ENCODE assay signal across 13 cellular contexts in the genomic region with DNA sequence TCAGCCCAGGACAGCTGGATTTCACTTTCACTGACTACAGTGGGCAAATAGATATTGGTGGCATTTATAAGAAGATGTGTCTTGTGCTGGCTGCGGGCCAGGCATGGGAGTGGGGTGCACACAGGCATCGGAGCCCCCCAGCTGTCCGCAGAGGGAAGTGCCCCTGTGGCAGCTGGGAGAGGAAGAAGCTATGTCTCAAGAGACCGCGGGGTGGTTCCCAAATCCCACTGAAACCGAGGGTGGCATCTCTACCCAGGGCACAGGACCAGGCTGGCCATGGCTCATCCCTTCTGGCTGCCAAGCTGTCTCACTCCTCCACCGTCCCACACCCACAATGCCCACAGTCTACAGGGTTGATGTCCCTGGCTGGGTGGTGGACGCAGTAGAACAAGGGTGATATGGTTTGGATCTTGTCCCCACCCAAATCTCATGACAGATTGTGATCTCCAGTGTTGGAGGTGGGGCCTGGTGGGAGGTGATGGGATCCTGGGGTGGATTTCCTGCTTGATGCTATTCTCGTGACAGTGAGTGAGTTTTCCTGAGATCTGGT.
DNase-seq lines count a peak whose midpoint lies in the region; TF ChIP-seq lines count a peak whose summit lies in the region.
"Had no signal": no experiment of that assay in that cellular context is flagged by ENCODE, and none has a peak within 500 bp of the region (broad histone marks: within the 10 kb centered on the region; RNA-seq: fewer than 3 reads in every experiment).

No MANE protein-coding gene starts in this region.

- H3K36me3 ChIP-seq in BLaER1 treated with 17β-estradiol and CSF1 and Interleukin-3, amounts not matched to agents 10 nM and 100 nM: 0 out of 22 replicates have a peak, but pooled peaks cover 0 to 9% (median 0%) of the 10 kb centered on the region in 11 experiments
- H3K36me3 ChIP-seq in Peyer's patch (no peaks in the 10 kb centered on the region), neural progenitor cell (no peaks in the 10 kb centered on the region), suprapubic skin (no peaks in the 10 kb centered on the region), mammary epithelial cell (ENCODE audit: insufficient read depth, low read length) (no peaks in the 10 kb centered on the region)
- H3K36me3 ChIP-seq: BE2C had no signal

- no peak for TF ChIP-seq CTCF in Peyer's patch (IDR thresholded peaks at IDR 0.05)
- no peak for TF ChIP-seq CTCF in neural progenitor cell (IDR thresholded peaks at IDR 0.05)
- no peak for TF ChIP-seq CTCF in suprapubic skin (IDR thresholded peaks at IDR 0.05)
- no peak for TF ChIP-seq CTCF in mammary epithelial cell (conservative IDR thresholded peaks at IDR 0.05 in 1 of 2, IDR thresholded peaks at IDR 0.05 in 1 of 2; ENCODE audit: extremely low read depth in 1 of 2, insufficient read depth in 1 of 2, low read depth in 1 of 2, low read length in 2 of 2)

- H3K4me3 Mint-ChIP-seq in neural progenitor cell: no peak overlapping the region
- H3K4me3 Mint-ChIP-seq: CD8-positive, alpha-beta memory T cell had no signal

- H3K27me3 ChIP-seq in BLaER1 treated with 17β-estradiol and CSF1 and Interleukin-3, amounts not matched to agents 10 nM and 100 nM: peaks cover 0 to 10% (median 0%) of the 10 kb centered on the region in 11 experiments; a peak in 3 of 22 replicates
- H3K27me3 ChIP-seq in Peyer's patch: no peaks in the 10 kb centered on the region
- H3K27me3 ChIP-seq in neural progenitor cell: no peaks in the 10 kb centered on the region
- peaks cover 7% of the 10 kb centered on the region for H3K27me3 ChIP-seq in suprapubic skin
- H3K27me3 ChIP-seq in mammary epithelial cell (ENCODE audit: insufficient read depth, low read length): no peaks in the 10 kb centered on the region
- H3K27me3 ChIP-seq: BE2C had no signal

- intact Hi-C loops in mammary epithelial cell (cut with micrococcal nuclease): no loop called here

- H3K27me3 Mint-ChIP-seq in neural progenitor cell (ENCODE audit: insufficient read depth, low read depth): no peaks in the 10 kb centered on the region

- peak overlapping the region; percentile 8 for H3K27ac Mint-ChIP-seq in neural progenitor cell
- H3K27ac Mint-ChIP-seq: CD8-positive, alpha-beta memory T cell had no signal

- H3F3A ChIP-seq in neural progenitor cell (ENCODE audit: low read depth): no peaks in the 10 kb centered on the region

- H3K79me2 ChIP-seq in neural progenitor cell (ENCODE audit: low read depth) (no peaks in the 10 kb centered on the region), mammary epithelial cell (ENCODE audit: insufficient read depth, low read length) (no peaks in the 10 kb centered on the region)

- no peaks in the 10 kb centered on the region for H3K36me3 Mint-ChIP-seq in neural progenitor cell
- H3K36me3 Mint-ChIP-seq: CD8-positive, alpha-beta memory T cell had no signal

- H3K9me3 Mint-ChIP-seq in neural progenitor cell: no peaks in the 10 kb centered on the region

- dilution Hi-C loops in mammary epithelial cell (cut with HindIII; ENCODE audit: low sequenced_read_pairs): no loop called here

- H3K4me1 Mint-ChIP-seq in neural progenitor cell: peaks cover 7% of the 10 kb centered on the region
- H3K4me1 Mint-ChIP-seq: CD8-positive, alpha-beta memory T cell had no signal

- no peak for TF ChIP-seq POLR2A in Peyer's patch (IDR thresholded peaks at IDR 0.05)
- no peak for TF ChIP-seq POLR2A in suprapubic skin (IDR thresholded peaks at IDR 0.05)

- H3K9me3 ChIP-seq in BLaER1 treated with 17β-estradiol and CSF1 and Interleukin-3, amounts not matched to agents 10 nM and 100 nM (replicated peaks in 1 of 11): no peaks in the 10 kb centered on the region
- H3K9me3 ChIP-seq in Peyer's patch (peaks cover 0 to 3% (median 0%) of the 10 kb centered on the region in 4 donors), neural progenitor cell (ENCODE audit: low read depth) (no peaks in the 10 kb centered on the region), suprapubic skin (no peaks in the 10 kb centered on the region), mammary epithelial cell (replicated peaks; ENCODE audit: insufficient read depth, low read length) (peaks cover 50% of the 10 kb centered on the region)
- H3K9me3 ChIP-seq: A549, BE2C, Caco-2 had no signal

- H3K4me2 ChIP-seq in BLaER1 treated with 17β-estradiol and CSF1 and Interleukin-3, amounts not matched to agents 10 nM and 100 nM: peak overlapping the region; percentile 33 to 98 (median 91); a peak in 21 of 22 replicates
- H3K4me2 ChIP-seq in neural progenitor cell (no peak overlapping the region), mammary epithelial cell (ENCODE audit: insufficient read depth, low read depth, low read length) (no peak overlapping the region)
- H3K4me2 ChIP-seq: A549 had no signal

- CTCF ChIA-PET in mammary epithelial cell (lab: Charles Lee; ENCODE audit: low non-redundant PET): no interaction called here

- BruUV-seq in mammary epithelial cell (replicated peaks; lab: Mats Ljungman, UMichigan): no TSS peak

- H3K4me1 ChIP-seq in BLaER1 treated with 17β-estradiol and CSF1 and Interleukin-3, amounts not matched to agents 10 nM and 100 nM: peaks cover 23 to 100% (median 100%) of the 10 kb centered on the region in 10 experiments
- H3K4me1 ChIP-seq in Peyer's patch: no peaks in the 10 kb centered on the region
- no peaks in the 10 kb centered on the region for H3K4me1 ChIP-seq in neural progenitor cell
- H3K4me1 ChIP-seq in suprapubic skin: no peaks in the 10 kb centered on the region
- no peaks in the 10 kb centered on the region for H3K4me1 ChIP-seq in mammary epithelial cell (ENCODE audit: insufficient read depth, low read length)
- H3K4me1 ChIP-seq: A549, BE2C, Caco-2 had no signal

- no peaks in the 10 kb centered on the region; a peak in 1 of 22 replicates for H4K20me1 ChIP-seq in BLaER1 treated with 17β-estradiol and CSF1 and Interleukin-3, amounts not matched to agents 10 nM and 100 nM
- H4K20me1 ChIP-seq in neural progenitor cell (ENCODE audit: low read depth): no peaks in the 10 kb centered on the region
- H4K20me1 ChIP-seq in mammary epithelial cell (ENCODE audit: insufficient read depth, low read length): no peaks in the 10 kb centered on the region

- H3K9ac ChIP-seq in BLaER1 treated with 17β-estradiol and CSF1 and Interleukin-3, amounts not matched to agents 10 nM and 100 nM: peak overlapping the region in 1 of 11 experiments; percentile 10; a peak in 1 of 22 replicates
- H3K9ac ChIP-seq in neural progenitor cell (no peak overlapping the region), mammary epithelial cell (ENCODE audit: insufficient read depth, low read length) (no peak overlapping the region)

- WGBS in suprapubic skin: 85% methylated on average over 7 of the region's 9 CpGs
- 64% methylated on average over 6 of the region's 9 CpGs for WGBS in mammary epithelial cell (ENCODE audit: low coverage, missing lambda C conversion rate)

- H2AFZ ChIP-seq in neural progenitor cell (replicated peaks) (no peak overlapping the region), mammary epithelial cell (ENCODE audit: low read depth, low read length) (no peak overlapping the region)

- no peak overlapping the region; a peak in 1 of 20 replicates for H3K4me3 ChIP-seq in BLaER1 treated with 17β-estradiol and CSF1 and Interleukin-3, amounts not matched to agents 10 nM and 100 nM
- H3K4me3 ChIP-seq in Peyer's patch: no peak overlapping the region
- no peak overlapping the region for H3K4me3 ChIP-seq in neural progenitor cell
- no peak overlapping the region for H3K4me3 ChIP-seq in suprapubic skin
- no peak overlapping the region for H3K4me3 ChIP-seq in mammary epithelial cell (replicated peaks in 1 of 3; ENCODE audit: insufficient read depth in 1 of 3, low read depth in 2 of 3, low read length in 3 of 3)
- H3K4me3 ChIP-seq: A549 had no signal

- peak in 2 of 3 donors; percentile 19 to 28 for DNase-seq in Peyer's patch
- no peak for DNase-seq in neural progenitor cell (ENCODE audit: low spot score)
- DNase-seq in suprapubic skin (ENCODE audit: low spot score in 2 of 2): peak; percentile 49 to 54
- no peak for DNase-seq in NCI-H748 treated with DMSO at 0.1 percent for 48 hours (lab: John Stamatoyannopoulos, UW)
- no peak for DNase-seq in mammary epithelial cell
- DNase-seq in NCI-H1436 treated with DMSO at 0.1 percent for 48 hours (lab: John Stamatoyannopoulos, UW): no peak
- DNase-seq: BE2C, Caco-2, GF-D8, IMR-90 had no signal

- TF ChIP-seq EP300 in suprapubic skin (IDR thresholded peaks at IDR 0.05): no peak

- in situ Hi-C loops in mammary epithelial cell (cut with MboI; ENCODE audit: low sequenced_read_pairs in 2 of 2): no loop called here

- H3K27ac ChIP-seq in BLaER1 treated with 17β-estradiol and CSF1 and Interleukin-3, amounts not matched to agents 10 nM and 100 nM: peak overlapping the region in 7 of 11 experiments; percentile 17 to 93 (median 40); a peak in 12 of 22 replicates
- H3K27ac ChIP-seq in Peyer's patch: no peak overlapping the region
- no peak overlapping the region for H3K27ac ChIP-seq in neural progenitor cell
- no peak overlapping the region for H3K27ac ChIP-seq in suprapubic skin
- no peak overlapping the region for H3K27ac ChIP-seq in mammary epithelial cell (ENCODE audit: insufficient read depth, low read depth, low read length)
- H3K27ac ChIP-seq: A549 had no signal

Comparison
In these comparisons a context has a peak if more than half of its experiments do, and no peak if none do; other contexts are left out.
1. H3K27ac ChIP-seq: peak in BLaER1 treated with 17β-estradiol and CSF1 and Interleukin-3, amounts not matched to agents 10 nM and 100 nM (7 of 11); none in Peyer's patch (0 of 4), neural progenitor cell (single experiment), suprapubic skin (single experiment) and mammary epithelial cell (single experiment).
2. H3K4me2 ChIP-seq: peak in BLaER1 treated with 17β-estradiol and CSF1 and Interleukin-3, amounts not matched to agents 10 nM and 100 nM (11 of 11); none in neural progenitor cell (single experiment) and mammary epithelial cell (single experiment).
3. DNase-seq: peak in Peyer's patch (2 of 3) and suprapubic skin (2 of 2); none in neural progenitor cell (single experiment), NCI-H748 treated with DMSO at 0.1 percent for 48 hours (single experiment), mammary epithelial cell (single experiment) and NCI-H1436 treated with DMSO at 0.1 percent for 48 hours (single experiment).